Comparison of ENCODE assay signal across 1 cellular context in the genomic region with DNA sequence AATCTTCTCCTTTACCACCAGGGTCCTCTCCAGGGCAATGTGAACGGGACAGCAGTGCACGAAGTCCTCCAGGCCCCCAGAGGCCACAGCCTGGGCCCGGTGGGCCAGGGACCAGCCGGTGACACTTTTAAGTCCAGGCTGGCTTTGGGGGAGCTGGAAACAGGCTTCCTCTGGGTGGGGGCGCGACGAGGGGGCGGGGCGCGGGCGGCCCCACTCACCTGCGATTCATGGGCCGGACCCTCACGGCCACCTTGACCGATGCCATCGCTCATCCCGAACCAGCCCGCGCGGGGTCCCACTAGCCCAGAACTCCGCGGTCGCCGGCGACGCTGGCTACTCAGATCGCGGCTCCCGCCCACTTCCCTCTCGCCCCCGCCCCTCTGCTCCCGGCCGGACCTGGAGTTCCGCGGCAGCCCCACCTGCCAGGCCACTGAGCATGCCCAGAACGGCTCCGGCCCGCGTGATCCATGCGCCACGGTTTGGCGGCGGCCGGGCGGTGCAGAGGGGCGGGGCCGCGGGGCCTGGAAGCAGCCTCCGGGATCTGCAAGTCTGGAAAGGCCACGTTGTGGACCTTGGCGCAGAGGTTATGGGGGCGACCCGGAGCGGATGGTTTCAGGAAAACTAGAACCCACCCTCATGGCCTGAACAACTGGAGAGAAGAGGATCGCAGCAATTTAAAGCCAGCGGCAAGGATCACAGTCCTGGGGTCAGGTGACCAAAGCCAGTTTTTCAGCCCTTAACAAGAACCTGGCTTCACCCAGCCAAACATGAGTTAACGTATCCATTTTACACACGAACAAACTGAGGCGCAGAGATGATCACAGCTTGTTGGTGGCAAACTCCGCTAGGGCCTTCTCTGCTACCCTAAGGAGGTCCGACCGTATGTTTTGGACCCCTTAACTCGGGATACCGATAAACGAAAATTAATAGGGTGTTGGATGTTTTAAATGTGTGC.
TF ChIP-seq lines count a peak whose summit lies in the region.

A gene with protein sequence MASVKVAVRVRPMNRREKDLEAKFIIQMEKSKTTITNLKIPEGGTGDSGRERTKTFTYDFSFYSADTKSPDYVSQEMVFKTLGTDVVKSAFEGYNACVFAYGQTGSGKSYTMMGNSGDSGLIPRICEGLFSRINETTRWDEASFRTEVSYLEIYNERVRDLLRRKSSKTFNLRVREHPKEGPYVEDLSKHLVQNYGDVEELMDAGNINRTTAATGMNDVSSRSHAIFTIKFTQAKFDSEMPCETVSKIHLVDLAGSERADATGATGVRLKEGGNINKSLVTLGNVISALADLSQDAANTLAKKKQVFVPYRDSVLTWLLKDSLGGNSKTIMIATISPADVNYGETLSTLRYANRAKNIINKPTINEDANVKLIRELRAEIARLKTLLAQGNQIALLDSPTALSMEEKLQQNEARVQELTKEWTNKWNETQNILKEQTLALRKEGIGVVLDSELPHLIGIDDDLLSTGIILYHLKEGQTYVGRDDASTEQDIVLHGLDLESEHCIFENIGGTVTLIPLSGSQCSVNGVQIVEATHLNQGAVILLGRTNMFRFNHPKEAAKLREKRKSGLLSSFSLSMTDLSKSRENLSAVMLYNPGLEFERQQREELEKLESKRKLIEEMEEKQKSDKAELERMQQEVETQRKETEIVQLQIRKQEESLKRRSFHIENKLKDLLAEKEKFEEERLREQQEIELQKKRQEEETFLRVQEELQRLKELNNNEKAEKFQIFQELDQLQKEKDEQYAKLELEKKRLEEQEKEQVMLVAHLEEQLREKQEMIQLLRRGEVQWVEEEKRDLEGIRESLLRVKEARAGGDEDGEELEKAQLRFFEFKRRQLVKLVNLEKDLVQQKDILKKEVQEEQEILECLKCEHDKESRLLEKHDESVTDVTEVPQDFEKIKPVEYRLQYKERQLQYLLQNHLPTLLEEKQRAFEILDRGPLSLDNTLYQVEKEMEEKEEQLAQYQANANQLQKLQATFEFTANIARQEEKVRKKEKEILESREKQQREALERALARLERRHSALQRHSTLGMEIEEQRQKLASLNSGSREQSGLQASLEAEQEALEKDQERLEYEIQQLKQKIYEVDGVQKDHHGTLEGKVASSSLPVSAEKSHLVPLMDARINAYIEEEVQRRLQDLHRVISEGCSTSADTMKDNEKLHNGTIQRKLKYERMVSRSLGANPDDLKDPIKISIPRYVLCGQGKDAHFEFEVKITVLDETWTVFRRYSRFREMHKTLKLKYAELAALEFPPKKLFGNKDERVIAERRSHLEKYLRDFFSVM (N-terminal part only) (minus strand): TSS at position 438 of the 955 bp plus-strand sequence. CDS start 173 bp downstream, at position 265.

TF ChIP-seq in HEK293, 187 proteins besides CTCF, POLR2A, EP300 and RAD21 (continued from another document):
- TF ChIP-seq ZNF169 (tag by site-specific recombination; IDR thresholded peaks at IDR 0.05) (no peak), EGR2 (tag by site-specific recombination; IDR thresholded peaks at IDR 0.05; ENCODE audit: low read depth) (peak; percentile 80; the same call in 1 of the 2 replicates), ZNF830 (tag by site-specific recombination; IDR thresholded peaks at IDR 0.05; ENCODE audit: low read depth) (no peak), ZNF341 (tag by site-specific recombination; IDR thresholded peaks at IDR 0.05; ENCODE audit: low read depth) (no peak), KLF1 (tag by site-specific recombination; IDR thresholded peaks at IDR 0.05) (peak; percentile 67), ZNF510 (tag by site-specific recombination; IDR thresholded peaks at IDR 0.05; ENCODE audit: insufficient replicate concordance) (no peak), ZBTB20 (tag by site-specific recombination; IDR thresholded peaks at IDR 0.05) (no peak), KLF16 (tag by site-specific recombination; IDR thresholded peaks at IDR 0.05) (no peak), SP3 (tag by site-specific recombination; IDR thresholded peaks at IDR 0.05) (peak; percentile 73), ZNF223 (tag by site-specific recombination; IDR thresholded peaks at IDR 0.05) (no peak), ZNF335 (tag by site-specific recombination; conservative IDR thresholded peaks at IDR 0.05) (peak; percentile 82), ZNF596 (tag by site-specific recombination; IDR thresholded peaks at IDR 0.05) (no peak), ZNF2 (tag by site-specific recombination; IDR thresholded peaks at IDR 0.05) (no peak), SP7 (tag by site-specific recombination; IDR thresholded peaks at IDR 0.05) (0 out of 2 replicates have a peak, but pooled peaks have one; percentile 18), ZNF138 (tag by site-specific recombination; IDR thresholded peaks at IDR 0.05; ENCODE audit: borderline replicate concordance) (no peak), YY2 (tag by site-specific recombination; IDR thresholded peaks at IDR 0.05) (no peak), ZNF112 (tag by site-specific recombination; IDR thresholded peaks at IDR 0.05) (no peak), ZNF600 (tag by site-specific recombination; IDR thresholded peaks at IDR 0.05) (peak; percentile 33; the same call in 1 of the 2 replicates), ZNF76 (tag by site-specific recombination; IDR thresholded peaks at IDR 0.05; ENCODE audit: borderline replicate concordance, low read depth) (no peak), ZNF24 (tag by site-specific recombination; IDR thresholded peaks at IDR 0.05) (no peak), ZBTB21 (tag by site-specific recombination; IDR thresholded peaks at IDR 0.05) (no peak), YY1 (tag by site-specific recombination; IDR thresholded peaks at IDR 0.05) (no peak), ZNF776 (tag by site-specific recombination; IDR thresholded peaks at IDR 0.05; ENCODE audit: borderline replicate concordance) (no peak), OSR2 (tag by site-specific recombination; IDR thresholded peaks at IDR 0.05) (no peak), SP2 (tag by site-specific recombination; IDR thresholded peaks at IDR 0.05) (peak; percentile 60), ZNF221 (tag by site-specific recombination; IDR thresholded peaks at IDR 0.05; ENCODE audit: borderline replicate concordance) (no peak)
- TF ChIP-seq, protein P1, sequence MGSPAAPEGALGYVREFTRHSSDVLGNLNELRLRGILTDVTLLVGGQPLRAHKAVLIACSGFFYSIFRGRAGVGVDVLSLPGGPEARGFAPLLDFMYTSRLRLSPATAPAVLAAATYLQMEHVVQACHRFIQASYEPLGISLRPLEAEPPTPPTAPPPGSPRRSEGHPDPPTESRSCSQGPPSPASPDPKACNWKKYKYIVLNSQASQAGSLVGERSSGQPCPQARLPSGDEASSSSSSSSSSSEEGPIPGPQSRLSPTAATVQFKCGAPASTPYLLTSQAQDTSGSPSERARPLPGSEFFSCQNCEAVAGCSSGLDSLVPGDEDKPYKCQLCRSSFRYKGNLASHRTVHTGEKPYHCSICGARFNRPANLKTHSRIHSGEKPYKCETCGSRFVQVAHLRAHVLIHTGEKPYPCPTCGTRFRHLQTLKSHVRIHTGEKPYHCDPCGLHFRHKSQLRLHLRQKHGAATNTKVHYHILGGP (tag by site-specific recombination; IDR thresholded peaks at IDR 0.05) = no peak
- TF ChIP-seq, protein P2, sequence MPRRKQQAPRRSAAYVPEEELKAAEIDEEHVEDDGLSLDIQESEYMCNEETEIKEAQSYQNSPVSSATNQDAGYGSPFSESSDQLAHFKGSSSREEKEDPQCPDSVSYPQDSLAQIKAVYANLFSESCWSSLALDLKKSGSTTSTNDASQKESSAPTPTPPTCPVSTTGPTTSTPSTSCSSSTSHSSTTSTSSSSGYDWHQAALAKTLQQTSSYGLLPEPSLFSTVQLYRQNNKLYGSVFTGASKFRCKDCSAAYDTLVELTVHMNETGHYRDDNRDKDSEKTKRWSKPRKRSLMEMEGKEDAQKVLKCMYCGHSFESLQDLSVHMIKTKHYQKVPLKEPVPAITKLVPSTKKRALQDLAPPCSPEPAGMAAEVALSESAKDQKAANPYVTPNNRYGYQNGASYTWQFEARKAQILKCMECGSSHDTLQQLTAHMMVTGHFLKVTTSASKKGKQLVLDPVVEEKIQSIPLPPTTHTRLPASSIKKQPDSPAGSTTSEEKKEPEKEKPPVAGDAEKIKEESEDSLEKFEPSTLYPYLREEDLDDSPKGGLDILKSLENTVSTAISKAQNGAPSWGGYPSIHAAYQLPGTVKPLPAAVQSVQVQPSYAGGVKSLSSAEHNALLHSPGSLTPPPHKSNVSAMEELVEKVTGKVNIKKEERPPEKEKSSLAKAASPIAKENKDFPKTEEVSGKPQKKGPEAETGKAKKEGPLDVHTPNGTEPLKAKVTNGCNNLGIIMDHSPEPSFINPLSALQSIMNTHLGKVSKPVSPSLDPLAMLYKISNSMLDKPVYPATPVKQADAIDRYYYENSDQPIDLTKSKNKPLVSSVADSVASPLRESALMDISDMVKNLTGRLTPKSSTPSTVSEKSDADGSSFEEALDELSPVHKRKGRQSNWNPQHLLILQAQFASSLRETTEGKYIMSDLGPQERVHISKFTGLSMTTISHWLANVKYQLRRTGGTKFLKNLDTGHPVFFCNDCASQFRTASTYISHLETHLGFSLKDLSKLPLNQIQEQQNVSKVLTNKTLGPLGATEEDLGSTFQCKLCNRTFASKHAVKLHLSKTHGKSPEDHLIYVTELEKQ (tag by site-specific recombination; IDR thresholded peaks at IDR 0.05; ENCODE audit: borderline replicate concordance) = no peak
- TF ChIP-seq, protein P3, sequence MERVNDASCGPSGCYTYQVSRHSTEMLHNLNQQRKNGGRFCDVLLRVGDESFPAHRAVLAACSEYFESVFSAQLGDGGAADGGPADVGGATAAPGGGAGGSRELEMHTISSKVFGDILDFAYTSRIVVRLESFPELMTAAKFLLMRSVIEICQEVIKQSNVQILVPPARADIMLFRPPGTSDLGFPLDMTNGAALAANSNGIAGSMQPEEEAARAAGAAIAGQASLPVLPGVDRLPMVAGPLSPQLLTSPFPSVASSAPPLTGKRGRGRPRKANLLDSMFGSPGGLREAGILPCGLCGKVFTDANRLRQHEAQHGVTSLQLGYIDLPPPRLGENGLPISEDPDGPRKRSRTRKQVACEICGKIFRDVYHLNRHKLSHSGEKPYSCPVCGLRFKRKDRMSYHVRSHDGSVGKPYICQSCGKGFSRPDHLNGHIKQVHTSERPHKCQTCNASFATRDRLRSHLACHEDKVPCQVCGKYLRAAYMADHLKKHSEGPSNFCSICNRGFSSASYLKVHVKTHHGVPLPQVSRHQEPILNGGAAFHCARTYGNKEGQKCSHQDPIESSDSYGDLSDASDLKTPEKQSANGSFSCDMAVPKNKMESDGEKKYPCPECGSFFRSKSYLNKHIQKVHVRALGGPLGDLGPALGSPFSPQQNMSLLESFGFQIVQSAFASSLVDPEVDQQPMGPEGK (tag by site-specific recombination; IDR thresholded peaks at IDR 0.05) = 0 out of 2 replicates have a peak, but pooled peaks have one; percentile 22
- TF ChIP-seq, protein P4, sequence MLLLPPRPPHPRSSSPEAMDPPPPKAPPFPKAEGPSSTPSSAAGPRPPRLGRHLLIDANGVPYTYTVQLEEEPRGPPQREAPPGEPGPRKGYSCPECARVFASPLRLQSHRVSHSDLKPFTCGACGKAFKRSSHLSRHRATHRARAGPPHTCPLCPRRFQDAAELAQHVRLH (tag by site-specific recombination; IDR thresholded peaks at IDR 0.05) = no peak
TF ChIP-seq in HEK293: peak in this region for 24.
